Comparison of ENCODE assay signal across 8 cellular contexts in genomic region chr22:38214248-38215056, GRCh38. TPM values are rescaled to one million over a fixed set of nuclear protein-coding genes. Genes with fewer than 3 reads are reported as not detected.
DNase-seq lines count a peak whose midpoint lies in the region; ATAC-seq and TF ChIP-seq lines count a peak whose summit lies in the region.

No MANE protein-coding gene starts in this region.

- DNase-seq in GM12864 (ENCODE audit: low read depth) (no peak), NOMO-1 (lab: John Stamatoyannopoulos, UW; ENCODE audit: unreplicated experiment in 2 of 2) (peak; percentile 54 to 60), activated gamma-delta T cell treated with Interleukin-2 at 50 U/mL for 16 hours (peak; percentile 58), Right ventricle myocardium superior (peak; percentile 73), retina (peak; percentile 79), PC-3 (no peak), middle frontal gyrus (ENCODE audit: extremely low spot score, low spot score) (no peak), NCI-H2196 (lab: John Stamatoyannopoulos, UW; ENCODE audit: unreplicated experiment) (no peak)

- H3K4me2 ChIP-seq in PC-3 (ENCODE audit: low read length): no peak overlapping the region

- TF ChIP-seq CTCF in GM12864 (IDR thresholded peaks at IDR 0.05; ENCODE audit: low read depth, low read length, missing control alignments): no peak
- no peak for TF ChIP-seq CTCF in PC-3 (conservative IDR thresholded peaks at IDR 0.05; ENCODE audit: low read depth, low read length)

- H3K4me1 ChIP-seq in PC-3 (ENCODE audit: insufficient read depth, low read length): peaks cover 19% of the 10 kb centered on the region

- H3K9ac ChIP-seq in PC-3 (ENCODE audit: low read length): no peak overlapping the region

- no peaks in the 10 kb centered on the region for H3F3A ChIP-seq in PC-3 (ENCODE audit: low read length, unreplicated experiment)

- POLR2A ChIA-PET in PC-3 (lab: Charles Lee; ENCODE audit: unreplicated experiment): no interaction called here

- peaks cover 28% of the 10 kb centered on the region for H3K79me2 ChIP-seq in PC-3 (ENCODE audit: low read length)

- H3K36me3 ChIP-seq in PC-3 (ENCODE audit: low read depth, low read length): peaks cover 8% of the 10 kb centered on the region

- H3K27me3 ChIP-seq in PC-3 (ENCODE audit: low read length): no peaks in the 10 kb centered on the region

- H3K9me2 ChIP-seq in PC-3 (replicated peaks; ENCODE audit: low read length): no peaks in the 10 kb centered on the region

- H3K9me3 ChIP-seq in PC-3 (ENCODE audit: low read length): no peaks in the 10 kb centered on the region

- H3K4me3 ChIP-seq in GM12864 (ENCODE audit: low read depth, low read length) (peak overlapping the region; percentile 53), PC-3 (ENCODE audit: low read length) (no peak overlapping the region)

- no peak overlapping the region for H3K27ac ChIP-seq in PC-3 (ENCODE audit: low read length)

- peaks cover 18% of the 10 kb centered on the region; the same call in 1 of the 2 replicates for H4K20me1 ChIP-seq in PC-3 (ENCODE audit: low read length)

- intact Hi-C loops in Right ventricle myocardium superior (cut with DNase I) (no loop called here), PC-3 (cut with micrococcal nuclease) (loop anchor here (10.0 kb wide), 1 partner anchor 100 kb away; the partner anchor contains the start of gene BAIAP2L2)

- no peak overlapping the region for H2AFZ ChIP-seq in PC-3 (ENCODE audit: low read length)

- ATAC-seq in Right ventricle myocardium superior (ENCODE audit: poor library complexity) (peak; percentile 55), PC-3 (no peak)

- CTCF ChIA-PET in PC-3 (lab: Charles Lee): no interaction called here

- BruUV-seq in PC-3 (replicated peaks; lab: Mats Ljungman, UMichigan): no TSS peak

RNA-seq across cellular contexts. Expression of gene MAFF, which starts 12.7 kb away (rescaled TPM):
- 4.2 TPM for total RNA-seq in Right ventricle myocardium superior
- 72.6 and 112 TPM in 2 replicates for total RNA-seq in PC-3 (2014; rRNA removed)

RNA-seq across cellular contexts. Expression of gene PLA2G6, which starts 32.8 kb away (rescaled TPM):
- total RNA-seq in Right ventricle myocardium superior (12.0 TPM), PC-3 (2014; rRNA removed) (6.0 and 6.3 TPM in 2 replicates)

RNA-seq across cellular contexts. Expression of gene TMEM184B, which starts 58.4 kb away (rescaled TPM):
- total RNA-seq in Right ventricle myocardium superior (42.2 TPM), PC-3 (2014; rRNA removed) (37.5 and 43.8 TPM in 2 replicates)

Comparison
In these comparisons a context has a peak if more than half of its experiments do, and no peak if none do; other contexts are left out.
1. DNase-seq: peak in NOMO-1 (2 of 2), activated gamma-delta T cell treated with Interleukin-2 at 50 U/mL for 16 hours (single experiment), Right ventricle myocardium superior (single experiment) and retina (single experiment); none in GM12864 (single experiment), PC-3 (single experiment), middle frontal gyrus (single experiment) and NCI-H2196 (single experiment).
2. RNA of gene MAFF, which starts 12.7 kb away (total RNA-seq): 72.6 to 112 TPM in PC-3; 4.2 TPM in Right ventricle myocardium superior (single experiment); every median in the first group is over 10 times any median in the second.